Comparison of ENCODE assay signal across 9 cellular contexts in the genomic region with DNA sequence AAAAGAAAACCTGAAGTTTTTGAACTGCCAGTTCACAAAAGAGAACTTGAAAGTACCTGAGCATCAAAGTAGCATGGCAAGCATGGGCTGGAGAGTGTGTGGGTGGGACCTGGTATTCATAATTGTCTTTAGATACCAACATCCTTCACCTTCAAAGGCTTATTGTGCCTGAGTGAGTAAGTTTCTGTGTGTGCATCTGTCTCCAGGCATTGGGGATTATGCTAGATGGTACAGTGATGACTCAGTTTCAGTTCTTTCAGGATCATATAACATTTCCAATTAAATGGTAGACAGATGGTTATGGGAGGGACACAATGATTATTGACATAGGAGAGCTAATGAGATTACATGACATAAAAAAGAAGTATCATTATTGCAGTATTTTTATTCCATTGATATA.
DNase-seq lines count a peak whose midpoint lies in the region; TF ChIP-seq lines count a peak whose summit lies in the region.
"Had no signal": no experiment of that assay in that cellular context is flagged by ENCODE, and none has a peak within 500 bp of the region (broad histone marks: within the 10 kb centered on the region; RNA-seq: fewer than 3 reads in every experiment).

No MANE protein-coding gene starts in this region.

- peak; percentile 9 for DNase-seq in activated gamma-delta T cell treated with Interleukin-2 at 50 U/mL for 16 hours
- no peak for DNase-seq in activated gamma-delta T cell (lab: John Stamatoyannopoulos, UW)
- peak; percentile 19 for DNase-seq in SK-MEL-5 (ENCODE audit: low read depth, low spot score)
- DNase-seq in fibroblast of villous mesenchyme (ENCODE audit: low read depth), result peak; percentile 21
- no peak for DNase-seq in nucleus accumbens (lab: John Stamatoyannopoulos, UW)
- no peak for DNase-seq in COLO668 (lab: John Stamatoyannopoulos, UW; ENCODE audit: unreplicated experiment)
- no peak for DNase-seq in endodermal cell
- DNase-seq: NCI-H1417 treated with DMSO at 0.1 percent for 48 hours had no signal

- H3K36me3 ChIP-seq in thymus (ENCODE audit: control insufficient read depth, insufficient read depth) (peaks cover 7% of the 10 kb centered on the region), endodermal cell (ENCODE audit: control insufficient read depth, insufficient read depth, low read length) (peaks cover 24% of the 10 kb centered on the region)

- no peaks in the 10 kb centered on the region for H3K27me3 ChIP-seq in thymus (ENCODE audit: control insufficient read depth, insufficient read depth)
- no peaks in the 10 kb centered on the region for H3K27me3 ChIP-seq in endodermal cell (ENCODE audit: control insufficient read depth, insufficient read depth, low read length, poor library complexity, severe bottlenecking)

- H3K9ac ChIP-seq in endodermal cell (ENCODE audit: extremely low read depth, low read length, poor library complexity, severe bottlenecking), result no peak overlapping the region

- no peak overlapping the region for H3K27ac Mint-ChIP-seq in endodermal cell

- peaks cover 13% of the 10 kb centered on the region for H3K36me3 Mint-ChIP-seq in endodermal cell (ENCODE audit: low read depth)

- TF ChIP-seq CTCF in fibroblast of villous mesenchyme (IDR thresholded peaks at IDR 0.05; ENCODE audit: insufficient read depth, low read depth, low read length) (no peak), endodermal cell (conservative IDR thresholded peaks at IDR 0.05) (no peak)

- H3K27ac ChIP-seq in thymus (ENCODE audit: low read depth) (peak overlapping the region; percentile 77), endodermal cell (ENCODE audit: low read depth, low read length) (no peak overlapping the region)

- H3K9me3 ChIP-seq in thymus (ENCODE audit: control insufficient read depth), result no peaks in the 10 kb centered on the region
- H3K9me3 ChIP-seq in endodermal cell (ENCODE audit: control insufficient read depth, low read length), result no peaks in the 10 kb centered on the region

- no peak overlapping the region for H3K4me3 Mint-ChIP-seq in endodermal cell

- H3K9me3 Mint-ChIP-seq in endodermal cell, result no peaks in the 10 kb centered on the region

- in situ Hi-C loops in SK-MEL-5 (cut with HindIII; ENCODE audit: low pct_unique_long_range_greater_than_20kb, low sequenced_read_pairs), result no loop called here

- H3K4me3 ChIP-seq in fibroblast of villous mesenchyme (ENCODE audit: low read depth, low read length) (no peak overlapping the region), thymus (ENCODE audit: low read length) (no peak overlapping the region), endodermal cell (ENCODE audit: low read length) (no peak overlapping the region)

- no peaks in the 10 kb centered on the region for H3K27me3 Mint-ChIP-seq in endodermal cell (ENCODE audit: insufficient read depth)

- peaks cover 5% of the 10 kb centered on the region for H3K4me1 Mint-ChIP-seq in endodermal cell

- peaks cover 12% of the 10 kb centered on the region for H3K4me1 ChIP-seq in thymus (ENCODE audit: control insufficient read depth, insufficient read depth, low read length)
- H3K4me1 ChIP-seq in endodermal cell (ENCODE audit: control insufficient read depth, insufficient read depth, low read length), result no peaks in the 10 kb centered on the region

Comparison
In these comparisons a context has a peak if more than half of its experiments do, and no peak if none do; other contexts are left out.
1. DNase-seq: peak in activated gamma-delta T cell treated with Interleukin-2 at 50 U/mL for 16 hours (single experiment), SK-MEL-5 (single experiment) and fibroblast of villous mesenchyme (single experiment); none in activated gamma-delta T cell (single experiment), nucleus accumbens (0 of 56), COLO668 (single experiment) and endodermal cell (single experiment).